27 cellular contexts compared by ENCODE assay signal in genomic region chr17:45941395-45941794, GRCh38. TPM values are rescaled to one million over a fixed set of nuclear protein-coding genes. Genes with fewer than 3 reads are reported as not detected.
DNase-seq lines count a peak whose midpoint lies in the region; TF ChIP-seq lines count a peak whose summit lies in the region.
"Had no signal": no experiment of that assay in that cellular context is flagged by ENCODE, and none has a peak within 500 bp of the region (broad histone marks: within the 10 kb centered on the region; RNA-seq: fewer than 3 reads in every experiment).

No MANE protein-coding gene starts in this region.

- no peak overlapping the region for H3K4me3 Mint-ChIP-seq in T-helper 2 cell treated with Interferon-gamma antibody and Interleukin-4, amounts not matched to agents 5 μg/mL and 100 μg/mL, for 36 hours
- H3K4me3 Mint-ChIP-seq: CD14-positive monocyte; dendritic cell treated with granulocyte-macrophage colony-stimulating factor and Interleukin-4, amounts not matched to agents 40 ng/mL and 50 ng/mL, for 4 days; stimulated activated memory B cell treated with anti-CD40 and anti-IgM and Interleukin-4, amounts not matched to agents 10 μg/mL and 1 μg/mL and 100 μg/mL, for 72 hours; type B pancreatic cell had no signal

- POLR2A ChIA-PET in HEK293 (lab: Yijun Ruan, JAX): no interaction called here

- H3K4me1 ChIP-seq in HEK293 (ENCODE audit: control insufficient read depth, insufficient read depth, low read length) (peaks cover 11% of the 10 kb centered on the region), liver (ENCODE audit: control insufficient read depth in 4 of 4, insufficient read depth in 4 of 4, low read length in 3 of 4) (peaks cover 5 to 42% (median 25%) of the 10 kb centered on the region in 4 donors)

- H3K4me3 ChIP-seq in HEK293 (ENCODE audit: low read depth, low read length) (no peak overlapping the region), liver (ENCODE audit: low read depth in 1 of 3, low read length in 3 of 3) (no peak overlapping the region), foreskin fibroblast (ENCODE audit: low read depth in 1 of 2, low read length in 2 of 2) (no peak overlapping the region)
- H3K4me3 ChIP-seq: cardiac muscle cell, HAP-1, lung, MG63, mucosa of descending colon, ovary had no signal

- H3K27me3 Mint-ChIP-seq in T-helper 2 cell treated with Interferon-gamma antibody and Interleukin-4, amounts not matched to agents 5 μg/mL and 100 μg/mL, for 36 hours (ENCODE audit: low read depth): peaks cover 25% of the 10 kb centered on the region

- WGBS in liver: 54% methylated on average over 2 of the region's 2 CpGs

- no peak for TF ChIP-seq CTCF in C4-2B (conservative IDR thresholded peaks at IDR 0.05)
- TF ChIP-seq CTCF in HEK293 (tag by site-specific recombination; IDR thresholded peaks at IDR 0.05): no peak
- TF ChIP-seq CTCF in liver (IDR thresholded peaks at IDR 0.05; ENCODE audit: low read depth, low read length, missing input control): no peak
- TF ChIP-seq CTCF in foreskin fibroblast (IDR thresholded peaks at IDR 0.05; ENCODE audit: low read depth, low read length): no peak

- TF ChIP-seq RAD21 in liver (IDR thresholded peaks at IDR 0.05): no peak

- CTCF ChIA-PET in HEK293 (lab: Yijun Ruan, JAX): no interaction called here

- H3K9ac ChIP-seq in liver (ENCODE audit: low read depth in 1 of 2, low read length in 2 of 2): peak overlapping the region in 1 of 2 donors; percentile 34

- H3K9me3 ChIP-seq in HEK293 (ENCODE audit: control insufficient read depth, insufficient read depth, low read depth, low read length) (no peaks in the 10 kb centered on the region), liver (ENCODE audit: control insufficient read depth in 4 of 4, low read length in 3 of 4) (no peaks in the 10 kb centered on the region)
- H3K9me3 ChIP-seq: HAP-1, MG63, mucosa of descending colon, ovary had no signal

- no peaks in the 10 kb centered on the region for H3K9me3 Mint-ChIP-seq in T-helper 2 cell treated with Interferon-gamma antibody and Interleukin-4, amounts not matched to agents 5 μg/mL and 100 μg/mL, for 36 hours
- H3K9me3 Mint-ChIP-seq: dendritic cell treated with granulocyte-macrophage colony-stimulating factor and Interleukin-4, amounts not matched to agents 40 ng/mL and 50 ng/mL, for 4 days; type B pancreatic cell had no signal

- H3K27me3 ChIP-seq in liver (ENCODE audit: control insufficient read depth in 4 of 4, insufficient read depth in 4 of 4, low read length in 3 of 4): no peaks in the 10 kb centered on the region
- H3K27me3 ChIP-seq: ovary had no signal

- H3K27ac Mint-ChIP-seq in T-helper 2 cell treated with Interferon-gamma antibody and Interleukin-4, amounts not matched to agents 5 μg/mL and 100 μg/mL, for 36 hours: no peak overlapping the region
- H3K27ac Mint-ChIP-seq: CD14-positive monocyte; dendritic cell treated with granulocyte-macrophage colony-stimulating factor and Interleukin-4, amounts not matched to agents 40 ng/mL and 50 ng/mL, for 4 days; stimulated activated memory B cell treated with anti-CD40 and anti-IgM and Interleukin-4, amounts not matched to agents 10 μg/mL and 1 μg/mL and 100 μg/mL, for 72 hours; type B pancreatic cell had no signal

- H3K36me3 ChIP-seq in HEK293 (ENCODE audit: control insufficient read depth in 2 of 2, insufficient read depth in 1 of 2, low read length in 2 of 2): no peaks in the 10 kb centered on the region
- H3K36me3 ChIP-seq in liver (ENCODE audit: control insufficient read depth in 4 of 4, insufficient read depth in 3 of 4, low read depth in 1 of 4, low read length in 3 of 4): no peaks in the 10 kb centered on the region
- H3K36me3 ChIP-seq: cardiac muscle cell, HAP-1, MG63, ovary had no signal

- H3K36me3 Mint-ChIP-seq in T-helper 2 cell treated with Interferon-gamma antibody and Interleukin-4, amounts not matched to agents 5 μg/mL and 100 μg/mL, for 36 hours (ENCODE audit: low read depth): no peaks in the 10 kb centered on the region
- H3K36me3 Mint-ChIP-seq: CD14-positive monocyte; stimulated activated memory B cell treated with anti-CD40 and anti-IgM and Interleukin-4, amounts not matched to agents 10 μg/mL and 1 μg/mL and 100 μg/mL, for 72 hours; type B pancreatic cell had no signal

- H3K4me1 Mint-ChIP-seq in T-helper 2 cell treated with Interferon-gamma antibody and Interleukin-4, amounts not matched to agents 5 μg/mL and 100 μg/mL, for 36 hours (ENCODE audit: low read depth): peaks cover 2% of the 10 kb centered on the region
- H3K4me1 Mint-ChIP-seq: CD14-positive monocyte had no signal

- DNase-seq in foreskin fibroblast (no peak), LoVo (ENCODE audit: low spot score) (no peak)
- no peak for DNase-seq in T-helper 2 cell treated with Interferon-gamma antibody and Interleukin-4, amounts not matched to agents 5 μg/mL and 100 μg/mL, for 36 hours (ENCODE audit: low spot score)
- DNase-seq: activated CD4-positive, alpha-beta T cell treated with anti-CD3 and anti-CD28 coated beads, Interleukin-2, amount 50 U/mL, for 48 hours; activated naive CD4-positive, alpha-beta T cell treated with anti-CD3 and anti-CD28 coated beads, Interleukin-2, amount 50 U/mL, for 16 hours; KBM-7; MG63; NCI-H345; stimulated activated CD4-positive, alpha-beta T cell treated with anti-CD3 and anti-CD28 coated beads, Interleukin-12 subunit alpha, Interleukin-12 subunit beta, amount 100 ng/mL, for 4 hours; stimulated activated CD4-positive, alpha-beta T cell treated with anti-CD3 and anti-CD28 coated beads, Interleukin-4, amount 100 ng/mL, for 1 hour; T-helper 1 cell had no signal

- H3K27ac ChIP-seq in C4-2B (peak overlapping the region; percentile 51; the same call in 1 of the 2 replicates), HEK293 (ENCODE audit: extremely low read depth, low read depth, low read length) (no peak overlapping the region), liver (ENCODE audit: low read depth in 1 of 2, low read length in 2 of 2) (peak overlapping the region; percentile 61 to 84), temporal lobe (ENCODE audit: low read depth, low read length) (peak overlapping the region; percentile 88)
- H3K27ac ChIP-seq: cardiac muscle cell, ovary had no signal

TF ChIP-seq in HEK293, 187 proteins besides CTCF, POLR2A, EP300 and RAD21:
- peak; percentile 19; the same call in 1 of the 2 replicates for TF ChIP-seq ZNF398 (tag by site-specific recombination; IDR thresholded peaks at IDR 0.05)
- TF ChIP-seq ZNF350 (tag by site-specific recombination; IDR thresholded peaks at IDR 0.05): no peak
- TF ChIP-seq ZNF366 (tag by site-specific recombination; conservative IDR thresholded peaks at IDR 0.05): peak; percentile 64

TF ChIP-seq in liver, 16 proteins besides CTCF, POLR2A, EP300 and RAD21:
- no peak for TF ChIP-seq JUND (IDR thresholded peaks at IDR 0.05)

RNA-seq across cellular contexts. Expression of gene MAPT, which starts 47.0 kb away (rescaled TPM):
- under 1 TPM; 0.05 to 0.17 TPM for total RNA-seq in liver
- polyA plus RNA-seq in liver: under 1 TPM; 0.38 to 0.67 TPM
- 154 TPM for total RNA-seq in temporal lobe
- polyA plus RNA-seq: CD14-positive monocyte had no signal

RNA-seq across cellular contexts. Expression of gene STH, which starts 57.7 kb away (rescaled TPM):
- total RNA-seq in liver (not detected), temporal lobe (2.5 TPM)
- polyA plus RNA-seq in liver: not detected
- total RNA-seq: cardiac muscle cell, lung, mucosa of descending colon, ovary, right cardiac atrium, SK-MEL-5 had no signal
- polyA plus RNA-seq: cardiac muscle cell, CD14-positive monocyte, lung, neural cell, ovary, right cardiac atrium had no signal

Comparison
In these comparisons a context has a peak if more than half of its experiments do, and no peak if none do; other contexts are left out.
1. RNA of gene MAPT, which starts 47.0 kb away (total RNA-seq): 154 TPM in temporal lobe (single experiment); 0.05 to 0.17 TPM in liver; every median in the first group is over 100 times any median in the second.